11 cellular contexts compared by ENCODE assay signal in genomic region chr10:124943301-124944092, GRCh38. TPM values are rescaled to one million over a fixed set of nuclear protein-coding genes. Genes with fewer than 3 reads are reported as not detected.
DNase-seq lines count a peak whose midpoint lies in the region; ATAC-seq, FAIRE-seq and TF ChIP-seq lines count a peak whose summit lies in the region.
"Had no signal": no experiment of that assay in that cellular context is flagged by ENCODE, and none has a peak within 500 bp of the region (broad histone marks: within the 10 kb centered on the region; RNA-seq: fewer than 3 reads in every experiment).

No MANE protein-coding gene starts in this region.

- H3K4me3 Mint-ChIP-seq in CD4-positive, alpha-beta T cell, result peak overlapping the region; percentile 2
- no peak overlapping the region for H3K4me3 Mint-ChIP-seq in neural progenitor cell

- peaks cover 52% of the 10 kb centered on the region for H3K36me3 Mint-ChIP-seq in CD4-positive, alpha-beta T cell (ENCODE audit: low read depth)
- peaks cover 18% of the 10 kb centered on the region for H3K36me3 Mint-ChIP-seq in neural progenitor cell

- H3K9me3 ChIP-seq in CD4-positive, alpha-beta T cell (ENCODE audit: control insufficient read depth, low read length), result no peaks in the 10 kb centered on the region
- no peaks in the 10 kb centered on the region for H3K9me3 ChIP-seq in neural progenitor cell (ENCODE audit: low read depth)

- H3K27me3 ChIP-seq in CD4-positive, alpha-beta T cell (ENCODE audit: control insufficient read depth, insufficient read depth, low read length), result no peaks in the 10 kb centered on the region
- H3K27me3 ChIP-seq in neural progenitor cell, result no peaks in the 10 kb centered on the region

- no peaks in the 10 kb centered on the region for H3K4me1 ChIP-seq in neural progenitor cell

- ATAC-seq in CD4-positive, alpha-beta T cell (ENCODE audit: poor library complexity), result no peak
- ATAC-seq in GM21576 (IDR thresholded peaks at IDR 0.05; ENCODE audit: unreplicated experiment) (no peak), HG03045 (IDR thresholded peaks at IDR 0.05; ENCODE audit: unreplicated experiment) (no peak), HG02798 (IDR thresholded peaks at IDR 0.05; ENCODE audit: poor library complexity, unreplicated experiment) (no peak)

- no peak for FAIRE-seq in RCC 7860 (lab: Jason Lieb, UNC)

- no peak overlapping the region for H3K27ac Mint-ChIP-seq in CD4-positive, alpha-beta T cell
- H3K27ac Mint-ChIP-seq in neural progenitor cell, result peak overlapping the region; percentile 11

- POLR2A ChIA-PET in CD4-positive, alpha-beta T cell (lab: Charles Lee), result no interaction called here

- H3K27me3 Mint-ChIP-seq in CD4-positive, alpha-beta T cell, result no peaks in the 10 kb centered on the region
- no peaks in the 10 kb centered on the region for H3K27me3 Mint-ChIP-seq in neural progenitor cell (ENCODE audit: insufficient read depth, low read depth)

- no peak overlapping the region for H2AFZ ChIP-seq in neural progenitor cell (replicated peaks)

- peaks cover 75% of the 10 kb centered on the region for H3K4me1 Mint-ChIP-seq in CD4-positive, alpha-beta T cell (ENCODE audit: low read depth)
- H3K4me1 Mint-ChIP-seq in neural progenitor cell, result peaks cover 11% of the 10 kb centered on the region

- no peak overlapping the region for H3K27ac ChIP-seq in CD4-positive, alpha-beta T cell (ENCODE audit: low read depth, low read length)
- H3K27ac ChIP-seq in epithelial cell of prostate (peak overlapping the region; percentile 0), neural progenitor cell (no peak overlapping the region)

- no peaks in the 10 kb centered on the region for H3K36me3 ChIP-seq in neural progenitor cell

- intact Hi-C loops in CD4-positive, alpha-beta T cell (cut with DNase I, micrococcal nuclease), result no loop called here

- H3K9me3 Mint-ChIP-seq in CD4-positive, alpha-beta T cell, result no peaks in the 10 kb centered on the region
- H3K9me3 Mint-ChIP-seq in neural progenitor cell, result no peaks in the 10 kb centered on the region

- DNase-seq in CD4-positive, alpha-beta T cell, result no peak
- DNase-seq in RCC 7860 (ENCODE audit: low spot score), result peak; percentile 28
- DNase-seq in epithelial cell of prostate (ENCODE audit: low read depth, low spot score), result no peak
- DNase-seq in neural progenitor cell (ENCODE audit: low spot score), result no peak
- no peak for DNase-seq in activated CD4-positive, CD25-positive, alpha-beta regulatory T cell (lab: John Stamatoyannopoulos, UW)
- DNase-seq: central memory CD4-positive, alpha-beta T cell; NCI-H226 had no signal

- no peak overlapping the region for H3K4me2 ChIP-seq in neural progenitor cell

- H3K4me3 ChIP-seq in neural progenitor cell, result no peak overlapping the region
- H3K4me3 ChIP-seq: lung had no signal

- H3K9ac ChIP-seq in neural progenitor cell, result no peak overlapping the region

- no peak for TF ChIP-seq CTCF in CD4-positive, alpha-beta T cell (IDR thresholded peaks at IDR 0.05)
- TF ChIP-seq CTCF in neural progenitor cell (IDR thresholded peaks at IDR 0.05), result no peak

- CTCF ChIA-PET in CD4-positive, alpha-beta T cell (lab: Charles Lee), result interaction anchor here (1.5 kb wide), 1 partner anchor 13 kb away, joined by 4 read pairs; no protein-coding TSS in a partner anchor

- H3K79me2 ChIP-seq in neural progenitor cell (ENCODE audit: low read depth), result peaks cover 100% of the 10 kb centered on the region

- peaks cover 87% of the 10 kb centered on the region for H4K20me1 ChIP-seq in neural progenitor cell (ENCODE audit: low read depth)

- no peaks in the 10 kb centered on the region for H3F3A ChIP-seq in neural progenitor cell (ENCODE audit: low read depth)

RNA-seq across cellular contexts. Expression of gene ZRANB1, which starts 1.6 kb away (rescaled TPM):
- 10 to 100 TPM; 21.2 to 22.2 TPM for total RNA-seq in CD4-positive, alpha-beta T cell
- total RNA-seq in neural progenitor cell (ENCODE audit: low replicate concordance), result 16.8 and 21.8 TPM in 2 replicates
